Comparison of ENCODE assay signal across 9 cellular contexts in the genomic region with DNA sequence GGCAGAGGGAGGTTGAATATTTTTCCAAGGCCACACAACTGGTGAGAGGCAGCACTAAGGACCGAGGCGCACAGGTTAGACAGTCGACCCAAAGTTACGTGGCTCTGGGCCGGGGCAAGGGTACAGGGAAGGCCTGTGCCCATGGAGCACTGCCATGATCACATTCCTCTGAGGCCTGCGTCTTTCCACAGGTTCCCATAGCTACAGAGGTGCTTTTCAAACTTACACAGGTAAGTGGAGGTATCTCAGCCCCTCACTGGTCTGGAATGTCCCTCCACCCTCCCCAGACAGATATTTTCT. TPM values are rescaled to one million over a fixed set of nuclear protein-coding genes. Genes with fewer than 3 reads are reported as not detected.
A peak's percentile ranks its signal among the peaks of the same experiment; 100 is the strongest.
DNase-seq lines count a peak whose midpoint lies in the region; ATAC-seq and TF ChIP-seq lines count a peak whose summit lies in the region.
"Had no signal": no experiment of that assay in that cellular context is flagged by ENCODE, and none has a peak within 500 bp of the region (broad histone marks: within the 10 kb centered on the region; RNA-seq: fewer than 3 reads in every experiment).

No MANE protein-coding gene starts in this region.

- ATAC-seq in T-cell (replicated peaks in 1 of 4) (no peak), HG03571 (IDR thresholded peaks at IDR 0.05; ENCODE audit: unreplicated experiment) (no peak), GM18519 (IDR thresholded peaks at IDR 0.05; ENCODE audit: low FRiP score, unreplicated experiment) (no peak)

- TF ChIP-seq CTCF in fibroblast of villous mesenchyme (IDR thresholded peaks at IDR 0.05; ENCODE audit: insufficient read depth, low read depth, low read length) (no peak), parathyroid adenoma (IDR thresholded peaks at IDR 0.05) (no peak)

- peak overlapping the region; percentile 86 to 90 for H3K27ac Mint-ChIP-seq in T-cell

- no peaks in the 10 kb centered on the region for H3K4me1 ChIP-seq in ES-I3 (ENCODE audit: insufficient read depth, low read length)
- peaks cover 3% of the 10 kb centered on the region for H3K4me1 ChIP-seq in parathyroid adenoma

- H3K36me3 Mint-ChIP-seq in T-cell = peaks cover 52% of the 10 kb centered on the region

- peak overlapping the region; percentile 95 for H3K4me3 ChIP-seq in fibroblast of villous mesenchyme (ENCODE audit: low read depth, low read length)
- peak overlapping the region; percentile 96 for H3K4me3 ChIP-seq in parathyroid adenoma (ENCODE audit: low read depth, low read length)

- peak overlapping the region; percentile 83 for H3K27ac ChIP-seq in parathyroid adenoma

- H3K36me3 ChIP-seq in ES-I3 (ENCODE audit: insufficient read depth, low read length) (peaks cover 7% of the 10 kb centered on the region; the same call in 1 of the 2 replicates), parathyroid adenoma (ENCODE audit: control insufficient read depth, insufficient read depth, low read length) (no peaks in the 10 kb centered on the region)

- H3K79me2 ChIP-seq in parathyroid adenoma = peaks cover 28% of the 10 kb centered on the region

- peak overlapping the region; percentile 97 for H2AFZ ChIP-seq in parathyroid adenoma

- CTCF ChIA-PET in T-cell (lab: Charles Lee) = no interaction called here

- POLR2A ChIA-PET in T-cell (lab: Charles Lee) = no interaction called here

- no peaks in the 10 kb centered on the region for H3K27me3 ChIP-seq in parathyroid adenoma (ENCODE audit: control insufficient read depth, insufficient read depth, low read length)

- DNase-seq in T-cell = no peak
- no peak for DNase-seq in fibroblast of villous mesenchyme (ENCODE audit: low read depth)
- no peak for DNase-seq in AG08395 (ENCODE audit: low spot score)
- DNase-seq in effector CD8-positive, alpha-beta T cell (lab: John Stamatoyannopoulos, UW) = no peak

- H3K9ac ChIP-seq in ES-I3 (ENCODE audit: low read depth, low read length) (peak overlapping the region; percentile 98), parathyroid adenoma (peak overlapping the region; percentile 78)

- H3K4me2 ChIP-seq in parathyroid adenoma (ENCODE audit: low read length) = peak overlapping the region; percentile 77

- H3K4me1 Mint-ChIP-seq in T-cell = peaks cover 25 to 32% (median 30%) of the 10 kb centered on the region in 3 donors

- H3K4me3 Mint-ChIP-seq in T-cell = peak overlapping the region; percentile 86 to 95 (median 93)

- peaks cover 23 to 42% (median 33%) of the 10 kb centered on the region in 3 donors for H3K9me3 Mint-ChIP-seq in T-cell

- H3K27me3 Mint-ChIP-seq in T-cell = no peaks in the 10 kb centered on the region

- H3K9me3 ChIP-seq in ES-I3 (ENCODE audit: control insufficient read depth, insufficient read depth, low read length) = peaks cover 2% of the 10 kb centered on the region; the same call in 1 of the 2 replicates
- H3K9me3 ChIP-seq in parathyroid adenoma (ENCODE audit: control insufficient read depth, low read length) = peaks cover 7% of the 10 kb centered on the region

RNA-seq across cellular contexts. Expression of gene ZNF211, which starts 0.8 kb away (rescaled TPM):
- total RNA-seq in T-cell (10 to 100 TPM; 30.7 to 40.5 (median 34.7) TPM), fibroblast of villous mesenchyme (9.3 and 11.7 TPM in 2 replicates)

RNA-seq across cellular contexts. Expression of gene ZNF134, which starts 19.7 kb away (rescaled TPM):
- total RNA-seq in T-cell (10 to 100 TPM; 16.4 to 31.0 (median 22.3) TPM), fibroblast of villous mesenchyme (20.0 and 21.2 TPM in 2 replicates)

RNA-seq across cellular contexts. Expression of gene ZNF530, which starts 34.1 kb away (rescaled TPM):
- 1 to 10 TPM; 3.0 to 9.7 (median 9.2) TPM for total RNA-seq in T-cell
- total RNA-seq in fibroblast of villous mesenchyme = 3.9 and 7.1 TPM in 2 replicates

RNA-seq across cellular contexts. Expression of gene ZSCAN4, which starts 35.0 kb away (rescaled TPM):
- total RNA-seq in T-cell (not detected), fibroblast of villous mesenchyme (not detected in 2 replicates)
- total RNA-seq: T-helper 2 cell treated with Interferon-gamma antibody and Interleukin-4, amounts not matched to agents 100 ng/mL and 5 ng/mL, for 36 hours had no signal

RNA-seq across cellular contexts. Expression of gene ZNF551, which starts 48.0 kb away (rescaled TPM):
- total RNA-seq in T-cell (10 to 100 TPM; 10.4 to 18.6 (median 17.2) TPM), fibroblast of villous mesenchyme (6.4 and 6.5 TPM in 2 replicates)
